Comparison of ENCODE assay signal across 10 cellular contexts in the genomic region with DNA sequence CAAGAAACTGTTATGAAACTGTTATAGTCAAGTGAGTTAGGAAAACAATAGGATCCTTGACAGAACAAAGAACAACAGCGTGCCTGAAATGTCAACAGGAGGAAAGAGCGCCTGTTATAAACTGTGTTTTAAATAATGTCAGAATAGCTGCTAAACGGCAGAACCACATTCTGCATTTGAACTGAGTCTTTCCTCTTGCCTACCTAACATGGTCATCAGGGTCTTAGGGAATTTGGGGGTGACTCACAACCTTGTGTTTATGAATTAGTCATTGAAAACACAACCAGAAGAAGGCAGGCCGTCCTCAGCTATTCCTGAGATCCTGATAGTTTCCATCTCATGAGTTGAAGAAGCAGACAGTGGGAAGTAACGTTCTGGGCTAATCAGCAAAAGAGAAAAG.
DNase-seq lines count a peak whose midpoint lies in the region; ATAC-seq and TF ChIP-seq lines count a peak whose summit lies in the region.
"Had no signal": no experiment of that assay in that cellular context is flagged by ENCODE, and none has a peak within 500 bp of the region (broad histone marks: within the 10 kb centered on the region; RNA-seq: fewer than 3 reads in every experiment).

No MANE protein-coding gene starts in this region.

- H3K4me3 ChIP-seq in AG10803 (ENCODE audit: low read length), result no peak overlapping the region
- no peak overlapping the region for H3K4me3 ChIP-seq in fibroblast of lung (replicated peaks in 1 of 4; ENCODE audit: control extremely low read depth in 1 of 4, insufficient read depth in 1 of 4, low read depth in 3 of 4, low read length in 4 of 4)

- H3K27me3 Mint-ChIP-seq in osteocyte (ENCODE audit: unreplicated experiment), result no peaks in the 10 kb centered on the region

- H3K36me3 ChIP-seq in fibroblast of lung (ENCODE audit: control insufficient read depth, insufficient read depth, low read length), result no peaks in the 10 kb centered on the region

- no peak overlapping the region for H3K4me2 ChIP-seq in fibroblast of lung (ENCODE audit: extremely low read depth, insufficient read depth, low read length)

- TF ChIP-seq CTCF in AG10803 (conservative IDR thresholded peaks at IDR 0.05; ENCODE audit: low read length), result peak; percentile 14; the same call in 1 of the 2 replicates
- no peak for TF ChIP-seq CTCF in fibroblast of lung (conservative IDR thresholded peaks at IDR 0.05 in 1 of 2, IDR thresholded peaks at IDR 0.05 in 1 of 2; ENCODE audit: low read depth in 1 of 2, low read length in 2 of 2)
- peak; percentile 15 for TF ChIP-seq CTCF in osteocyte (IDR thresholded peaks at IDR 0.05)

- H4K20me1 ChIP-seq in fibroblast of lung (ENCODE audit: control insufficient read depth, extremely low read depth, insufficient read depth, low read length), result no peaks in the 10 kb centered on the region

- H3K27ac ChIP-seq in fibroblast of lung (ENCODE audit: insufficient read depth, low read length), result peak overlapping the region; percentile 50

- H3K36me3 Mint-ChIP-seq in osteocyte (ENCODE audit: unreplicated experiment), result peaks cover 3% of the 10 kb centered on the region

- H3K27me3 ChIP-seq in fibroblast of lung (ENCODE audit: control insufficient read depth, insufficient read depth, low read length), result no peaks in the 10 kb centered on the region

- H3K4me3 Mint-ChIP-seq in osteocyte (ENCODE audit: unreplicated experiment), result no peak overlapping the region

- H2AFZ ChIP-seq in fibroblast of lung (ENCODE audit: low read length), result no peak overlapping the region

- H3K9ac ChIP-seq in fibroblast of lung (ENCODE audit: insufficient read depth, low read length), result no peak overlapping the region

- H3K79me2 ChIP-seq in fibroblast of lung (ENCODE audit: control insufficient read depth, insufficient read depth, low read length), result no peaks in the 10 kb centered on the region

- peaks cover 84% of the 10 kb centered on the region for H3K4me1 Mint-ChIP-seq in osteocyte (ENCODE audit: unreplicated experiment)

- DNase-seq in AG10803 (ENCODE audit: low read depth) (peak; percentile 91), RPMI7951 (ENCODE audit: low read depth) (peak; percentile 97), fibroblast of lung (ENCODE audit: low read depth in 2 of 2) (peak; percentile 98 to 99), osteocyte (ENCODE audit: extremely low spot score, unreplicated experiment) (no peak), COR-L47 (lab: John Stamatoyannopoulos, UW) (no peak)
- no peak for DNase-seq in stimulated activated CD4-positive, alpha-beta T cell treated with anti-CD3 and anti-CD28 coated beads, Interleukin-2, amount 100 ng/mL, for 48 hours
- DNase-seq: left colon, NCI-H2107 had no signal

- H3K4me1 ChIP-seq in fibroblast of lung (ENCODE audit: control insufficient read depth, extremely low read depth, insufficient read depth, low read length), result peaks cover 23% of the 10 kb centered on the region

- H3K27ac Mint-ChIP-seq in osteocyte (ENCODE audit: unreplicated experiment), result peak overlapping the region; percentile 90

- H3K9me3 ChIP-seq in fibroblast of lung (ENCODE audit: control insufficient read depth, insufficient read depth, low read depth, low read length), result no peaks in the 10 kb centered on the region

- H3K9me3 Mint-ChIP-seq in osteocyte (ENCODE audit: unreplicated experiment), result no peaks in the 10 kb centered on the region

- ATAC-seq in HG02852 (IDR thresholded peaks at IDR 0.05; ENCODE audit: unreplicated experiment) (no peak), esophagus mucosa (no peak)
- ATAC-seq: left colon had no signal

Comparison
In these comparisons a context has a peak if more than half of its experiments do, and no peak if none do; other contexts are left out.
1. DNase-seq: peak in AG10803 (single experiment), RPMI7951 (single experiment) and fibroblast of lung (2 of 2); none in osteocyte (single experiment), stimulated activated CD4-positive, alpha-beta T cell treated with anti-CD3 and anti-CD28 coated beads, Interleukin-2, amount 100 ng/mL, for 48 hours (0 of 2) and COR-L47 (single experiment).
2. CTCF ChIP-seq: peak in AG10803 (single experiment) and osteocyte (single experiment); none in fibroblast of lung (0 of 2).